13 cellular contexts compared by ENCODE assay signal in the genomic region with DNA sequence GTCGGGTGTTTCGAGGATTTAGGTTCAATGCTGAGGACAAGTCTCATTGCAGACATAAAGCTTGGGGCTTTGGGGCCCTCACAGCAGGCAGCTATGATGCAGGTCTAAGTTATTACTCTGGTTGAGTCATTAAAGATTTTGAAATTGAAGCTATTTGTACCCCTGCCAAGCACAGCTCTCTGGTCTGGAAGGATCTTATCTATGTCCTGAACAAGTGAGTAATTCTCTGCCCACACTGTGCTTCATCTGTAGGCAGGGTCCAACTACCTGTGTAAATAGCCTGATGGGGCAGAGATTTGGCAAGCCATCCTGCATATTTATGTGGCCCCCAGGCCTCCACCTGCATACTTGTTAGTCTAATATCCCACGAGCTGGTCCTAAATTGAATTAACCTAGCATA. TPM values are rescaled to one million over a fixed set of nuclear protein-coding genes. Genes with fewer than 3 reads are reported as not detected.
DNase-seq lines count a peak whose midpoint lies in the region; ATAC-seq, FAIRE-seq and TF ChIP-seq lines count a peak whose summit lies in the region.
"Had no signal": no experiment of that assay in that cellular context is flagged by ENCODE, and none has a peak within 500 bp of the region (broad histone marks: within the 10 kb centered on the region; RNA-seq: fewer than 3 reads in every experiment).

No MANE protein-coding gene starts in this region.

- FAIRE-seq in RCC 7860 (lab: Jason Lieb, UNC) = peak; percentile 97
- FAIRE-seq: D721Med, GM12878 had no signal

- TF ChIP-seq POLR2A in esophagus muscularis mucosa (IDR thresholded peaks at IDR 0.05; ENCODE audit: low read depth) = no peak

- peak overlapping the region; percentile 57 for H3K4me2 ChIP-seq in osteoblast (ENCODE audit: insufficient read depth, low read length)

- H3K4me1 ChIP-seq in osteoblast (ENCODE audit: insufficient read depth, low read length) (peaks cover 20% of the 10 kb centered on the region), esophagus muscularis mucosa (no peaks in the 10 kb centered on the region)

- intact Hi-C loops in esophagus muscularis mucosa (cut with DNase I) = no loop called here

- no peak for TF ChIP-seq EP300 in esophagus muscularis mucosa (IDR thresholded peaks at IDR 0.05)

- no peak overlapping the region for H3K4me3 ChIP-seq in osteoblast (ENCODE audit: insufficient read depth, low read length)
- no peak overlapping the region for H3K4me3 ChIP-seq in esophagus muscularis mucosa
- H3K4me3 ChIP-seq: GM12878 had no signal

- H3K27ac ChIP-seq in epithelial cell of prostate (peak overlapping the region; percentile 89), osteoblast (ENCODE audit: low read depth, low read length) (peak overlapping the region; percentile 95), esophagus muscularis mucosa (replicated peaks in 1 of 4) (no peak overlapping the region)

- H3K36me3 ChIP-seq in osteoblast (ENCODE audit: insufficient read depth, low read length) = no peaks in the 10 kb centered on the region
- H3K36me3 ChIP-seq in esophagus muscularis mucosa = no peaks in the 10 kb centered on the region

- WGBS in esophagus muscularis mucosa = 63% methylated on average over 3 of the region's 3 CpGs

- no peak for ATAC-seq in GM21367 (IDR thresholded peaks at IDR 0.05; ENCODE audit: unreplicated experiment)
- ATAC-seq: GM12878; naive thymus-derived CD4-positive, alpha-beta T cell had no signal

- no peaks in the 10 kb centered on the region for H4K20me1 ChIP-seq in osteoblast (ENCODE audit: insufficient read depth, low read length)

- TF ChIP-seq CTCF in osteoblast (IDR thresholded peaks at IDR 0.05; ENCODE audit: extremely low read depth, low read depth, low read length) (no peak), esophagus muscularis mucosa (IDR thresholded peaks at IDR 0.05) (no peak)

- H3K9me3 ChIP-seq in osteoblast (ENCODE audit: low read depth, low read length) (no peaks in the 10 kb centered on the region), esophagus muscularis mucosa (peaks cover 0 to 9% (median 0%) of the 10 kb centered on the region in 4 donors)

- DNase-seq in EL (peak; percentile 89), RCC 7860 (ENCODE audit: low spot score) (peak; percentile 93), epithelial cell of prostate (ENCODE audit: low read depth, low spot score) (peak; percentile 69), osteoblast (ENCODE audit: insufficient read length, low spot score, missing footprints) (no peak), NCI-H1436 (lab: John Stamatoyannopoulos, UW) (no peak), esophagus muscularis mucosa (ENCODE audit: extremely low spot score) (no peak)
- no peak for DNase-seq in activated naive CD4-positive, alpha-beta T cell treated with anti-CD3 and anti-CD28 coated beads, Interleukin-2, amount 50 U/mL, for 16 hours
- DNase-seq: activated CD4-positive, alpha-beta T cell treated with anti-CD3 and anti-CD28 coated beads, Interleukin-2, amount 10 ng/mL, durations not matched to agents 7 days and 5 days; naive thymus-derived CD4-positive, alpha-beta T cell; NCI-H69 had no signal

- H2AFZ ChIP-seq in osteoblast (ENCODE audit: low read length) = no peak overlapping the region

- H3K27me3 ChIP-seq in osteoblast (ENCODE audit: insufficient read depth, low read length) (no peaks in the 10 kb centered on the region), esophagus muscularis mucosa (no peaks in the 10 kb centered on the region)

- no peaks in the 10 kb centered on the region for H3K79me2 ChIP-seq in osteoblast (ENCODE audit: insufficient read depth, low read length)

RNA-seq across cellular contexts. Expression of a gene that starts 41.4 kb away (rescaled TPM):
- total RNA-seq in osteoblast (not detected in 2 replicates), esophagus muscularis mucosa (not detected)
- total RNA-seq: activated CD4-positive, alpha-beta T cell treated with anti-CD3 and anti-CD28 coated beads, Interleukin-2, amount 10 ng/mL, durations not matched to agents 7 days and 5 days; GM12878; naive thymus-derived CD4-positive, alpha-beta T cell had no signal

Comparison
In these comparisons a context has a peak if more than half of its experiments do, and no peak if none do; other contexts are left out.
1. DNase-seq: peak in EL (single experiment), RCC 7860 (single experiment) and epithelial cell of prostate (single experiment); none in osteoblast (single experiment), activated naive CD4-positive, alpha-beta T cell treated with anti-CD3 and anti-CD28 coated beads, Interleukin-2, amount 50 U/mL, for 16 hours (single experiment), NCI-H1436 (single experiment) and esophagus muscularis mucosa (single experiment).
2. H3K27ac ChIP-seq: peak in epithelial cell of prostate (single experiment) and osteoblast (single experiment); none in esophagus muscularis mucosa (0 of 4).